ENCODE assay signal across 24 cellular contexts in the genomic region with DNA sequence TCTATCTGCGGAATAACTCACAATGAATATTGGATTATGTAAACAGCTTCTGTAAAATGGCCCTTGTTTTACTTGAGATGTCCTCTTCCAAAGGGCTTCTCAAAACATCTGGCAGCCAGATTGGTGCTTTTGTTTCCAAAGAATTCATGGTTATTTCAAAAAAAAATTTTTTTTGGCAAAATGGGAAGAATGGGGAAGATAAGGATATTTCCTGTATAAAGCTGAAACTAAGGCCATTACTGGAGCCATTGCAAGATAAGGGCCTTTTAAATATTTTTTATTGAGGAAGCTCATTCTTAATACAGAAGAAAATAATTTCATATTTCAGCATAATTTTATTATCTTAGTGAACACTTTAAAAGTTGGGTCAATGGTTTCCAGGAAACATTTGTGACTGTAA.
"Had no signal": no experiment of that assay in that cellular context is flagged by ENCODE, and none has a peak within 500 bp of the region (broad histone marks: within the 10 kb centered on the region; RNA-seq: fewer than 3 reads in every experiment).

No MANE protein-coding gene starts in this region.

- DNase-seq: activated CD4-positive, alpha-beta T cell treated with anti-CD3 and anti-CD28 coated beads for 4 hours; activated CD8-positive, alpha-beta memory T cell treated with anti-CD3 and anti-CD28 coated beads, Interleukin-2, amount 50 U/mL, for 4 hours; activated CD8-positive, alpha-beta T cell treated with anti-CD3 and anti-CD28 coated beads for 36 hours; activated naive CD4-positive, alpha-beta T cell treated with anti-CD3 and anti-CD28 coated beads, Interleukin-2, amount 50 U/mL, for 16 hours; activated naive CD8-positive, alpha-beta T cell treated with anti-CD3 and anti-CD28 coated beads, Interleukin-2, amount 10 ng/mL, durations not matched to agents 7 days and 5 days; activated T-cell treated with anti-CD3 and anti-CD28 coated beads, Interleukin-2, amount 50 U/mL, for 72 hours; adrenal gland; anterior cingulate cortex; caudate nucleus; KG1; NCI-H1092; NCI-H1417; NCI-H1930; NCI-H2107; NCI-H2171 treated with DMSO at 0.1 percent for 48 hours; NCI-H226; NCI-H526 treated with DMSO at 0.1 percent for 48 hours; NCI-H82; OCI-M1; Peyer's patch; SIG-M5; SW 1271 had no signal

- ATAC-seq: activated CD4-positive, CD25-positive, alpha-beta regulatory T cell treated with anti-CD3 and anti-CD28 coated beads, Interleukin-2, amount 50 U/mL, for 24 hours; activated CD8-positive, alpha-beta T cell treated with anti-CD3 and anti-CD28 coated beads for 36 hours; activated T-cell treated with anti-CD3 and anti-CD28 coated beads, Interleukin-2, amount 50 U/mL, for 72 hours had no signal

- H3K36me3 Mint-ChIP-seq: activated naive CD8-positive, alpha-beta T cell treated with anti-CD3 and anti-CD28 coated beads, Interleukin-2, amount 10 ng/mL, durations not matched to agents 7 days and 5 days had no signal

- H3K27ac Mint-ChIP-seq: activated CD8-positive, alpha-beta T cell treated with anti-CD3 and anti-CD28 coated beads for 36 hours; activated naive CD8-positive, alpha-beta T cell treated with anti-CD3 and anti-CD28 coated beads, Interleukin-2, amount 10 ng/mL, durations not matched to agents 7 days and 5 days; activated T-cell treated with anti-CD3 and anti-CD28 coated beads, Interleukin-2, amount 50 U/mL, for 72 hours; activated T-helper 2 cell treated with anti-CD3 and anti-CD28 coated beads, Interferon-gamma antibody, Interleukin-2, Interleukin-4, amounts not matched to agents 10 μg/mL and 5 μg/mL and 100 μg/mL, durations not matched to agents 14 hours and 24 hours and 36 hours had no signal

- H3K4me3 ChIP-seq: adrenal gland, Peyer's patch had no signal

- H3K27me3 ChIP-seq: adrenal gland, Peyer's patch had no signal

- H3K36me3 ChIP-seq: adrenal gland, Peyer's patch had no signal

- H3K9me3 Mint-ChIP-seq: activated naive CD8-positive, alpha-beta T cell treated with anti-CD3 and anti-CD28 coated beads, Interleukin-2, amount 10 ng/mL, durations not matched to agents 7 days and 5 days had no signal

- H3K4me1 Mint-ChIP-seq: activated naive CD8-positive, alpha-beta T cell treated with anti-CD3 and anti-CD28 coated beads, Interleukin-2, amount 10 ng/mL, durations not matched to agents 7 days and 5 days had no signal

- H3K4me1 ChIP-seq: adrenal gland, Peyer's patch had no signal

- H3K27ac ChIP-seq: adrenal gland, Peyer's patch had no signal

- H3K4me3 Mint-ChIP-seq: activated CD8-positive, alpha-beta T cell treated with anti-CD3 and anti-CD28 coated beads for 36 hours; activated naive CD8-positive, alpha-beta T cell treated with anti-CD3 and anti-CD28 coated beads, Interleukin-2, amount 10 ng/mL, durations not matched to agents 7 days and 5 days; activated T-cell treated with anti-CD3 and anti-CD28 coated beads, Interleukin-2, amount 50 U/mL, for 72 hours had no signal

- H3K27me3 Mint-ChIP-seq: activated CD8-positive, alpha-beta T cell treated with anti-CD3 and anti-CD28 coated beads for 36 hours; activated naive CD8-positive, alpha-beta T cell treated with anti-CD3 and anti-CD28 coated beads, Interleukin-2, amount 10 ng/mL, durations not matched to agents 7 days and 5 days had no signal

- H3K9me3 ChIP-seq: adrenal gland, Peyer's patch had no signal
